In the genomic region with DNA sequence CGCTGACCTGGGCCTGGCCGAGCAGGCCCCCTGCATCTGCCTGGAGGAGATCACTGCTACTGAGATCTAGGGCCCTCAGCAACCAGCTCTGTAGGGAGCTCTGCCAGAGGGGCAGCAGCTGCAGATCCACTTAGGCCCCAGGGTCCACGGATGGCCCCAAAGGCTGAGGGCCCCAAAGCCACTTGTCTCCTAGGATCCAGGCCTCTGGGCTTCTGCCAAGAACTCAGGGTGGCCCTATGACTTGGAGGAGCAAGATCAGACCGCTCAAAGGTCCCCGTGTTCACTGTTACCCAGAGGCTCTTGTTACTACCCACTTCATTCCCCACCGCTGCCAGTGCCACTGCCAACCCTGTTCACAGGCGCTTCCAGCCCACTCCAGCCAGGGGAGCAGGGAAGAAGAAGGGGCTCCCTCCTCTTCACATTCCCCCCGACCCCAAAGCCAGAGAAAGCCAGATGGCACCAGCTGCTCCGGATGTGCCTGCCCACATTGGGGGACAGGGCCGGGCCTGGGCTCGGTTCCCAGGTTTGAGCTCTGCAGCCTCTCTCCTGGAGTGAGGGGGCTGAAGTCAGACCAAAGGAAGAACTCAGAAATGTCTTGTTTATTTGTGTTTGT, we compare ENCODE assay signal across 1 cellular context.
TF ChIP-seq lines count a peak whose summit lies in the region.

No MANE protein-coding gene starts in this region.

TF ChIP-seq in HEK293, 187 proteins besides CTCF, POLR2A, EP300 and RAD21:
- TF ChIP-seq ZNF791 (tag by site-specific recombination; IDR thresholded peaks at IDR 0.05) (no peak), ZSCAN16 (tag by site-specific recombination; IDR thresholded peaks at IDR 0.05) (no peak), ZNF335 (tag by site-specific recombination; conservative IDR thresholded peaks at IDR 0.05) (peak; percentile 81), SALL2 (tag by site-specific recombination; IDR thresholded peaks at IDR 0.05; ENCODE audit: borderline replicate concordance) (no peak), ZNF132 (tag by site-specific recombination; IDR thresholded peaks at IDR 0.05; ENCODE audit: borderline replicate concordance) (no peak), GLIS2 (tag by site-specific recombination; IDR thresholded peaks at IDR 0.05) (no peak), GLI4 (tag by site-specific recombination; IDR thresholded peaks at IDR 0.05) (no peak), ZFHX2 (tag by site-specific recombination; conservative IDR thresholded peaks at IDR 0.05) (0 out of 2 replicates have a peak, but pooled peaks have one; percentile 12), ZNF266 (tag by site-specific recombination; IDR thresholded peaks at IDR 0.05; ENCODE audit: low read depth) (no peak)
